ENCODE assay signal across 19 cellular contexts in the genomic region with DNA sequence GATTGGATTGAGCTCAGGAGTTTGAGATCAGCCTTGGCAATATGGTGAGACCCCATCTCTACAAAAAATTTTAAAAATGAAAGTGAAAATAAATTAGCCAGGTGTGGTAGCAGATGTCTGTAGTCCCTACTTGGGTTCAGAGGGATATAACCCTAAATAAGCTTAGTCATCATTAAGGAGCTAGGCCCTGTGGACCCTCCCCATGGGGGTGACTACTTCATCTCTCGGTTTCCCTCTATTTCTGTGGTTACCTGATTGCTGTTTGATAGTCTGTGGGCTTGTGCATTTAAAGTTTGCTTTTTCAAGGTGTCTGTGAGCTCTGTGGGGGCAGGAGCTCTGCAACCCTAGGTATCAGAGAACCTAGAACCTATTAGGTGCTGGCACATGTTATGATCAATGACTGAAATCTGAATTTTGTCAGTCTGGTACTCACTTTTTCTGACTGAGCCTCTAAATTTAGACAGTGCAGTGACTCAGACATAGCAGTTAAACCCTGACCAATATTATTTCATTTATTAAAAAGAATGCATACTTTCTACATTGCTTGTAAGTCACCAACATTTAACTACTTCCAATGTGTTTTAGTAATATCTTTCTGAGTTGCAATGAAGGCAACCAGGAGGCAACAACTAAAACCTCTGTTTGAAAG. TPM values are rescaled to one million over a fixed set of nuclear protein-coding genes. Genes with fewer than 3 reads are reported as not detected.
DNase-seq lines count a peak whose midpoint lies in the region; ATAC-seq, FAIRE-seq and TF ChIP-seq lines count a peak whose summit lies in the region.
"Had no signal": no experiment of that assay in that cellular context is flagged by ENCODE, and none has a peak within 500 bp of the region (broad histone marks: within the 10 kb centered on the region; RNA-seq: fewer than 3 reads in every experiment).

No MANE protein-coding gene starts in this region.

- in situ Hi-C loops in HepG2 (cut with HindIII; ENCODE audit: extremely low pct_ligation_motif_present, low pct_unique_long_range_greater_than_20kb) = no loop called here

- H2AFZ ChIP-seq in HepG2 (ENCODE audit: low read length) = no peak overlapping the region

- WGBS in HepG2 (ENCODE audit: low lambda C conversion rate) = 43% methylated on average over 1 of the region's 1 CpG
- 75% methylated on average over 1 of the region's 1 CpG for WGBS in right lobe of liver (ENCODE audit: insufficient coverage, low coverage, low lambda C conversion rate, missing lambda C conversion rate)

- H3K27me3 Mint-ChIP-seq in nephron progenitor cell (ENCODE audit: low read depth, poor library complexity) = peaks cover 8% of the 10 kb centered on the region

- TF ChIP-seq CTCF in HepG2 (CRISPR knock-in tag; IDR thresholded peaks at IDR 0.05) (no peak), right lobe of liver (IDR thresholded peaks at IDR 0.05) (no peak), nephron progenitor cell (IDR thresholded peaks at IDR 0.05) (no peak)

- H3K4me3 ChIP-seq in HepG2 (replicated peaks in 1 of 3; ENCODE audit: insufficient read depth in 1 of 3, low read depth in 2 of 3, low read length in 3 of 3) (no peak overlapping the region), right lobe of liver (no peak overlapping the region), SJCRH30 (no peak overlapping the region)
- H3K4me3 ChIP-seq: lung had no signal

- intact Hi-C loops in HepG2 (cut with micrococcal nuclease; ENCODE audit: unreplicated experiment) (no loop called here), right lobe of liver (cut with DNase I) (no loop called here)

- no peak for TF ChIP-seq EP300 in HepG2 (IDR thresholded peaks at IDR 0.05; ENCODE audit: low read depth in 2 of 2, low read length in 2 of 2)
- TF ChIP-seq EP300 in HepG2 (CRISPR knock-in tag; IDR thresholded peaks at IDR 0.05; ENCODE audit: borderline replicate concordance) = no peak

- no peak overlapping the region for H3K27ac Mint-ChIP-seq in nephron progenitor cell
- H3K27ac Mint-ChIP-seq: type B pancreatic cell had no signal

- POLR2A ChIA-PET in HepG2 (lab: Yijun Ruan, JAX) = no interaction called here

- no peaks in the 10 kb centered on the region for H3K9me3 ChIP-seq in HepG2 (ENCODE audit: low read length)
- H3K9me3 ChIP-seq in right lobe of liver = no peaks in the 10 kb centered on the region
- H3K9me3 ChIP-seq in SJCRH30 (replicated peaks) = no peaks in the 10 kb centered on the region

- H3K9me3 Mint-ChIP-seq in nephron progenitor cell = no peaks in the 10 kb centered on the region
- H3K9me3 Mint-ChIP-seq: neural crest cell, type B pancreatic cell had no signal

- H3K79me2 ChIP-seq in HepG2 (ENCODE audit: insufficient read depth, low read length) = peaks cover 2% of the 10 kb centered on the region

- H3K4me3 Mint-ChIP-seq in nephron progenitor cell = no peak overlapping the region
- H3K4me3 Mint-ChIP-seq: neural crest cell, type B pancreatic cell had no signal

- H3K4me1 ChIP-seq in HepG2 (ENCODE audit: insufficient read depth, low read length) (no peaks in the 10 kb centered on the region), right lobe of liver (no peaks in the 10 kb centered on the region), SJCRH30 (peaks cover 78% of the 10 kb centered on the region)

- CTCF ChIA-PET in HepG2 (lab: Yijun Ruan, JAX; ENCODE audit: low intra/inter-chr PET ratio, low total read pairs) = no interaction called here

- H3K9ac ChIP-seq in HepG2 (ENCODE audit: insufficient read depth, low read depth, low read length) = no peak overlapping the region

- H3K27ac ChIP-seq in HepG2 (ENCODE audit: extremely low read length, insufficient read depth, low read length) (no peak overlapping the region), right lobe of liver (no peak overlapping the region), SJCRH30 (peak overlapping the region; percentile 66), epithelial cell of prostate (peak overlapping the region; percentile 52)

- ATAC-seq in HepG2 = no peak
- ATAC-seq in right lobe of liver = no peak
- ATAC-seq: right cardiac atrium had no signal

- FAIRE-seq in HepG2 (lab: Jason Lieb, UNC) = no peak

- H3K36me3 ChIP-seq in HepG2 (replicated peaks in 1 of 2; ENCODE audit: control insufficient read depth in 1 of 2, insufficient read depth in 2 of 2, low read length in 2 of 2) = 0 out of 5 replicates have a peak, but pooled peaks cover 0 to 9% of the 10 kb centered on the region in 2 experiments
- H3K36me3 ChIP-seq in right lobe of liver = no peaks in the 10 kb centered on the region
- peaks cover 59% of the 10 kb centered on the region for H3K36me3 ChIP-seq in SJCRH30

- no peaks in the 10 kb centered on the region for H3K36me3 Mint-ChIP-seq in nephron progenitor cell (ENCODE audit: low read depth)
- H3K36me3 Mint-ChIP-seq: type B pancreatic cell had no signal

- BruUV-seq in HepG2 (replicated peaks; lab: Mats Ljungman, UMichigan) = no TSS peak

- no peaks in the 10 kb centered on the region for H4K20me1 ChIP-seq in HepG2 (ENCODE audit: insufficient read depth, low read length)

- H3K4me2 ChIP-seq in HepG2 (ENCODE audit: low read depth, low read length) = no peak overlapping the region

- no peaks in the 10 kb centered on the region for H3K4me1 Mint-ChIP-seq in nephron progenitor cell
- H3K4me1 Mint-ChIP-seq: neural crest cell had no signal

- TF ChIP-seq POLR2A in HepG2 (IDR thresholded peaks at IDR 0.05; ENCODE audit: insufficient read depth in 1 of 2, low read depth in 2 of 2, low read length in 2 of 2) = no peak
- TF ChIP-seq POLR2A in right lobe of liver (IDR thresholded peaks at IDR 0.05) = no peak

- H3K27me3 ChIP-seq in HepG2 (ENCODE audit: control insufficient read depth in 1 of 2, insufficient read depth in 2 of 2, low read length in 2 of 2) = no peaks in the 10 kb centered on the region
- H3K27me3 ChIP-seq in right lobe of liver = no peaks in the 10 kb centered on the region
- no peaks in the 10 kb centered on the region for H3K27me3 ChIP-seq in SJCRH30

- DNase-seq in HepG2 (ENCODE audit: low spot score) (no peak), right lobe of liver (no peak), SJCRH30 (no peak), epithelial cell of prostate (ENCODE audit: low read depth, low spot score) (no peak), stromal cell of bone marrow (ENCODE audit: low read depth) (peak; percentile 33), nephron progenitor cell (no peak), OCI-M2 (lab: John Stamatoyannopoulos, UW; ENCODE audit: unreplicated experiment) (no peak), NCI-H510A (lab: John Stamatoyannopoulos, UW) (no peak)
- DNase-seq: activated CD4-positive, alpha-beta T cell treated with anti-CD3 and anti-CD28 coated beads, Interleukin-2, amount 50 U/mL, for 48 hours; activated effector memory CD4-positive, alpha-beta T cell treated with Interleukin-2 at 50 U/mL for 16 hours; NCI-H2081 treated with DMSO at 0.1 percent for 48 hours; NCI-H69; right cardiac atrium; stimulated activated CD4-positive, alpha-beta T cell treated with anti-CD3 and anti-CD28 coated beads, Interleukin-2, amount 100 ng/mL, for 48 hours; T-helper 9 cell had no signal

- TF ChIP-seq RAD21 in HepG2 (CRISPR knock-in tag; IDR thresholded peaks at IDR 0.05) = no peak

RNA-seq across cellular contexts. Expression of a gene that starts 8.1 kb away (rescaled TPM):
- total RNA-seq in HepG2 (2016; rRNA removed; fragmentation: Illumina TruSeq; extraction: Trizol) (0.29 and 0.34 TPM in 2 replicates), right lobe of liver (under 1 TPM in 1 of 6 experiments, not detected in 5; 0.20 TPM)
- total RNA-seq in HepG2 (2016; cell fraction: cytosol; rRNA removed; fragmentation: Illumina TruSeq; extraction: Trizol; ENCODE audit: low read depth) = 0.26 TPM in 1 of 2 replicates, not detected in the other
- 0.36 and 0.48 TPM in 2 replicates for total RNA-seq in HepG2 (2016; cell fraction: insoluble cytoplasmic fraction; rRNA removed; fragmentation: Illumina TruSeq; extraction: Trizol)
- total RNA-seq in HepG2 (2016; cell fraction: membrane; rRNA removed; fragmentation: Illumina TruSeq; extraction: Trizol) = 0.28 TPM in 2 replicates
- 0.81 and 1.1 TPM in 2 replicates for total RNA-seq in HepG2 (2016; cell fraction: nucleus; rRNA removed; fragmentation: Illumina TruSeq; extraction: Trizol)
- 0.20 and 0.22 TPM in 2 replicates for polyA plus RNA-seq in HepG2 (2011; rRNA removed)
- polyA plus RNA-seq in HepG2 (2011; cell fraction: cytosol; rRNA removed) = 0.12 and 0.23 TPM in 2 replicates
- polyA plus RNA-seq in HepG2 (2011; cell fraction: nucleus; rRNA removed) = 1.4 and 1.5 TPM in 2 replicates
- polyA plus RNA-seq in HepG2 (2012) = 0.25 TPM in 2 replicates
- 0.25 and 0.38 TPM in 2 replicates for polyA plus RNA-seq in HepG2 (2016; cell fraction: cytosol; fragmentation: Illumina TruSeq; extraction: Trizol; ENCODE audit: low read depth)
- 0.12 and 0.42 TPM in 2 replicates for polyA plus RNA-seq in HepG2 (2016; cell fraction: insoluble cytoplasmic fraction; fragmentation: Illumina TruSeq; extraction: Trizol; ENCODE audit: low read depth)
- polyA plus RNA-seq in HepG2 (2016; cell fraction: membrane; fragmentation: Illumina TruSeq; extraction: Trizol; ENCODE audit: low read depth) = 0.32 and 0.41 TPM in 2 replicates
- polyA plus RNA-seq in HepG2 (2016; cell fraction: nucleus; fragmentation: Illumina TruSeq; extraction: Trizol; ENCODE audit: insufficient read depth, low read depth) = 1.1 and 1.3 TPM in 2 replicates
- polyA minus RNA-seq in HepG2 (2011; rRNA and poly(A)+ RNA removed; ENCODE audit: low replicate concordance) = 0.46 and 2.5 TPM in 2 replicates
- not detected in 2 replicates for polyA minus RNA-seq in HepG2 (2011; cell fraction: cytosol; rRNA and poly(A)+ RNA removed)
- polyA minus RNA-seq in HepG2 (2011; cell fraction: nucleus; rRNA and poly(A)+ RNA removed) = 1.3 and 2.4 TPM in 2 replicates
- total RNA-seq in SJCRH30 (2014; rRNA removed; shearing (Covaris generic)) = 1.9 and 3.3 TPM in 2 replicates
- total RNA-seq: neural crest cell had no signal

RNA-seq across cellular contexts. Expression of a gene that starts 25.6 kb away (rescaled TPM):
- total RNA-seq in HepG2 (2016; rRNA removed; fragmentation: Illumina TruSeq; extraction: Trizol) (2.5 and 3.0 TPM in 2 replicates), right lobe of liver (under 1 TPM in 4 of 6 experiments, not detected in 2; 0.34 to 0.75 (median 0.51) TPM)
- 1.6 and 1.9 TPM in 2 replicates for total RNA-seq in HepG2 (2016; cell fraction: cytosol; rRNA removed; fragmentation: Illumina TruSeq; extraction: Trizol; ENCODE audit: low read depth)
- total RNA-seq in HepG2 (2016; cell fraction: insoluble cytoplasmic fraction; rRNA removed; fragmentation: Illumina TruSeq; extraction: Trizol) = 2.7 and 3.0 TPM in 2 replicates
- 2.7 and 3.1 TPM in 2 replicates for total RNA-seq in HepG2 (2016; cell fraction: membrane; rRNA removed; fragmentation: Illumina TruSeq; extraction: Trizol)
- 2.4 and 5.6 TPM in 2 replicates for total RNA-seq in HepG2 (2016; cell fraction: nucleus; rRNA removed; fragmentation: Illumina TruSeq; extraction: Trizol)
- polyA plus RNA-seq in HepG2 (2011; rRNA removed) = 1.9 and 2.0 TPM in 2 replicates
- 1.0 and 1.6 TPM in 2 replicates for polyA plus RNA-seq in HepG2 (2011; cell fraction: cytosol; rRNA removed)
- 3.0 TPM in 2 replicates for polyA plus RNA-seq in HepG2 (2011; cell fraction: nucleus; rRNA removed)
- polyA plus RNA-seq in HepG2 (2012) = 2.2 and 2.3 TPM in 2 replicates
- polyA plus RNA-seq in HepG2 (2016; cell fraction: cytosol; fragmentation: Illumina TruSeq; extraction: Trizol; ENCODE audit: low read depth) = 1.8 and 2.5 TPM in 2 replicates
- polyA plus RNA-seq in HepG2 (2016; cell fraction: insoluble cytoplasmic fraction; fragmentation: Illumina TruSeq; extraction: Trizol; ENCODE audit: low read depth) = 2.0 and 2.6 TPM in 2 replicates
- 1.6 and 3.3 TPM in 2 replicates for polyA plus RNA-seq in HepG2 (2016; cell fraction: membrane; fragmentation: Illumina TruSeq; extraction: Trizol; ENCODE audit: low read depth)
- 4.9 and 8.1 TPM in 2 replicates for polyA plus RNA-seq in HepG2 (2016; cell fraction: nucleus; fragmentation: Illumina TruSeq; extraction: Trizol; ENCODE audit: insufficient read depth, low read depth)
- polyA minus RNA-seq in HepG2 (2011; rRNA and poly(A)+ RNA removed; ENCODE audit: low replicate concordance) = 1.4 TPM in 1 of 2 replicates, not detected in the other
- polyA minus RNA-seq in HepG2 (2011; cell fraction: cytosol; rRNA and poly(A)+ RNA removed) = 1.3 TPM in 1 of 2 replicates, not detected in the other
- polyA minus RNA-seq in HepG2 (2011; cell fraction: nucleus; rRNA and poly(A)+ RNA removed) = 2.4 and 4.8 TPM in 2 replicates
- total RNA-seq in SJCRH30 (2014; rRNA removed; shearing (Covaris generic)) = 11.2 and 19.9 TPM in 2 replicates
- total RNA-seq: neural crest cell had no signal

RNA-seq across cellular contexts. Expression of a gene that starts 56.6 kb away (rescaled TPM):
- total RNA-seq in HepG2 (2016; rRNA removed; fragmentation: Illumina TruSeq; extraction: Trizol) (not detected in 2 replicates), right lobe of liver (not detected)
- not detected in 2 replicates for total RNA-seq in HepG2 (2016; cell fraction: cytosol; rRNA removed; fragmentation: Illumina TruSeq; extraction: Trizol; ENCODE audit: low read depth)
- not detected in 2 replicates for total RNA-seq in HepG2 (2016; cell fraction: insoluble cytoplasmic fraction; rRNA removed; fragmentation: Illumina TruSeq; extraction: Trizol)
- not detected in 2 replicates for total RNA-seq in HepG2 (2016; cell fraction: membrane; rRNA removed; fragmentation: Illumina TruSeq; extraction: Trizol)
- total RNA-seq in HepG2 (2016; cell fraction: nucleus; rRNA removed; fragmentation: Illumina TruSeq; extraction: Trizol) = not detected in 2 replicates
- polyA plus RNA-seq in HepG2 (2011; rRNA removed) = not detected in 2 replicates
- not detected in 2 replicates for polyA plus RNA-seq in HepG2 (2011; cell fraction: cytosol; rRNA removed)
- polyA plus RNA-seq in HepG2 (2011; cell fraction: nucleus; rRNA removed) = not detected in 2 replicates
- not detected in 2 replicates for polyA plus RNA-seq in HepG2 (2012)
- not detected in 2 replicates for polyA plus RNA-seq in HepG2 (2016; cell fraction: cytosol; fragmentation: Illumina TruSeq; extraction: Trizol; ENCODE audit: low read depth)
- not detected in 2 replicates for polyA plus RNA-seq in HepG2 (2016; cell fraction: insoluble cytoplasmic fraction; fragmentation: Illumina TruSeq; extraction: Trizol; ENCODE audit: low read depth)
- polyA plus RNA-seq in HepG2 (2016; cell fraction: membrane; fragmentation: Illumina TruSeq; extraction: Trizol; ENCODE audit: low read depth) = not detected in 2 replicates
- polyA plus RNA-seq in HepG2 (2016; cell fraction: nucleus; fragmentation: Illumina TruSeq; extraction: Trizol; ENCODE audit: insufficient read depth, low read depth) = not detected in 2 replicates
- polyA minus RNA-seq in HepG2 (2011; rRNA and poly(A)+ RNA removed; ENCODE audit: low replicate concordance) = not detected in 2 replicates
- polyA minus RNA-seq in HepG2 (2011; cell fraction: cytosol; rRNA and poly(A)+ RNA removed) = not detected in 2 replicates
- not detected in 2 replicates for polyA minus RNA-seq in HepG2 (2011; cell fraction: nucleus; rRNA and poly(A)+ RNA removed)
- not detected in 2 replicates for total RNA-seq in SJCRH30 (2014; rRNA removed; shearing (Covaris generic))
- total RNA-seq: dermis microvascular lymphatic vessel endothelial cell, lung, neural crest cell, right cardiac atrium had no signal
- polyA plus RNA-seq: lung, right cardiac atrium had no signal

Comparison
In these comparisons a context has a peak if more than half of its experiments do, and no peak if none do; other contexts are left out.
1. H3K27ac ChIP-seq: peak in SJCRH30 (single experiment) and epithelial cell of prostate (single experiment); none in HepG2 (single experiment) and right lobe of liver (0 of 3).